8 cellular contexts compared by ENCODE assay signal in genomic region chr20:31879143-31879987, GRCh38. TPM values are rescaled to one million over a fixed set of nuclear protein-coding genes. Genes with fewer than 3 reads are reported as not detected.
DNase-seq lines count a peak whose midpoint lies in the region; ATAC-seq and TF ChIP-seq lines count a peak whose summit lies in the region.

No MANE protein-coding gene starts in this region.

- no peak for TF ChIP-seq EP300 in transverse colon (IDR thresholded peaks at IDR 0.05; ENCODE audit: low read depth)

- TF ChIP-seq POLR2A in adrenal gland (IDR thresholded peaks at IDR 0.05): peak in 1 of 2 donors; percentile 87
- TF ChIP-seq POLR2A in transverse colon (IDR thresholded peaks at IDR 0.05): peak; percentile 31

- H3K9me3 ChIP-seq in adrenal gland (replicated peaks in 1 of 3) (no peaks in the 10 kb centered on the region), transverse colon (no peaks in the 10 kb centered on the region)

- H3K36me3 ChIP-seq in adrenal gland (replicated peaks in 1 of 2): no peaks in the 10 kb centered on the region
- H3K36me3 ChIP-seq in transverse colon: no peaks in the 10 kb centered on the region

- in situ Hi-C loops in transverse colon (cut with MboI; ENCODE audit: low pct_ligation_motif_present in 1 of 4, low pct_unique_long_range_greater_than_20kb in 1 of 4, low sequenced_read_pairs in 3 of 4): no loop called here

- H3K27ac ChIP-seq in adrenal gland (peak overlapping the region in 4 of 5 donors; percentile 36 to 85 (median 69)), transverse colon (peak overlapping the region; percentile 66 to 80 (median 70))

- 5 to 15% (median 6%) methylated on average over 26 to 45 of the region's 45 CpGs for WGBS in adrenal gland, 4 donors
- WGBS in transverse colon (ENCODE audit: low coverage in 1 of 2), 2 donors: 3 to 20% methylated on average over 2 to 45 of the region's 45 CpGs

- H3K4me3 ChIP-seq in adrenal gland: peak overlapping the region in 3 of 4 donors; percentile 30 to 72 (median 50)
- peak overlapping the region; percentile 41 to 62 (median 47) for H3K4me3 ChIP-seq in transverse colon

- TF ChIP-seq CTCF in GM10266 (IDR thresholded peaks at IDR 0.05; ENCODE audit: control insufficient read depth, insufficient read depth, low read depth, missing control alignments) (no peak), adrenal gland (IDR thresholded peaks at IDR 0.05) (peak in 2 of 6 experiments; percentile 25 to 38), transverse colon (IDR thresholded peaks at IDR 0.05) (no peak)

- peaks cover 0 to 6% of the 10 kb centered on the region in 2 donors for H3K4me1 ChIP-seq in adrenal gland (replicated peaks in 1 of 2)
- peaks cover 0 to 10% (median 2%) of the 10 kb centered on the region in 4 donors for H3K4me1 ChIP-seq in transverse colon

- intact Hi-C loops in adrenal gland (cut with DNase I): no loop called here
- intact Hi-C loops in left cardiac atrium (cut with DNase I): no loop called here
- intact Hi-C loops in transverse colon (cut with DNase I; ENCODE audit: low total_unique reads): no loop called here

- peak; percentile 81 for ATAC-seq in HG02678 (IDR thresholded peaks at IDR 0.05; ENCODE audit: unreplicated experiment)
- ATAC-seq in left cardiac atrium: peak; percentile 99 to 100

- H3K27me3 ChIP-seq in adrenal gland: no peaks in the 10 kb centered on the region
- no peaks in the 10 kb centered on the region for H3K27me3 ChIP-seq in transverse colon

- DNase-seq in GM10266 (ENCODE audit: extremely low spot score): peak; percentile 89
- DNase-seq in NCI-H1417 (lab: John Stamatoyannopoulos, UW): peak; percentile 97 to 99 (median 98)
- DNase-seq in SW480 (ENCODE audit: low spot score): peak; percentile 98
- peak; percentile 94 to 99 (median 98) for DNase-seq in adrenal gland
- peak; percentile 98 for DNase-seq in left cardiac atrium
- DNase-seq in pons (ENCODE audit: low spot score): peak; percentile 92
- peak; percentile 93 for DNase-seq in transverse colon

RNA-seq across cellular contexts. Expression of gene TTLL9, which starts 8.9 kb away (rescaled TPM):
- total RNA-seq in adrenal gland (under 1 TPM in 3 of 8 donors, not detected in 5; 0.14 to 0.23 (median 0.16) TPM), left cardiac atrium (under 1 TPM in 1 of 2 donors, not detected in 1; 0.13 TPM), transverse colon (not detected)
- polyA plus RNA-seq in adrenal gland: under 1 TPM; 0.13 to 0.88 (median 0.40) TPM

RNA-seq across cellular contexts. Expression of gene DUSP15, which starts 9.0 kb away (rescaled TPM):
- total RNA-seq in adrenal gland (10 to 100 TPM in 2 of 8 donors, 1 to 10 TPM in 6; 3.9 to 16.1 (median 6.1) TPM), left cardiac atrium (1 to 10 TPM; 4.2 to 5.7 TPM), transverse colon (1 to 10 TPM in 1 of 4 donors, not detected in 3; 1.1 TPM)
- polyA plus RNA-seq in adrenal gland: 10 to 100 TPM in 2 of 3 donors, 1 to 10 TPM in 1; 2.4 to 17.6 (median 16.2) TPM

RNA-seq across cellular contexts. Expression of gene FOXS1, which starts 34.0 kb away (rescaled TPM):
- 1 to 10 TPM in 6 of 8 donors, under 1 TPM in 2; 0.61 to 6.0 (median 1.9) TPM for total RNA-seq in adrenal gland
- 1 to 10 TPM in 2 of 3 donors, under 1 TPM in 1; 0.22 to 4.1 (median 2.7) TPM for polyA plus RNA-seq in adrenal gland
- total RNA-seq in left cardiac atrium: 1 to 10 TPM; 1.6 to 3.1 TPM
- total RNA-seq in transverse colon: under 1 TPM in 1 of 4 donors, not detected in 3; 0.55 TPM

Comparison
In these comparisons a context has a peak if more than half of its experiments do, and no peak if none do; other contexts are left out.
1. Peak in every context shown above with its lines: DNase-seq, ATAC-seq, H3K4me3 ChIP-seq and H3K27ac ChIP-seq.